Comparison of ENCODE assay signal across 12 cellular contexts in the genomic region with DNA sequence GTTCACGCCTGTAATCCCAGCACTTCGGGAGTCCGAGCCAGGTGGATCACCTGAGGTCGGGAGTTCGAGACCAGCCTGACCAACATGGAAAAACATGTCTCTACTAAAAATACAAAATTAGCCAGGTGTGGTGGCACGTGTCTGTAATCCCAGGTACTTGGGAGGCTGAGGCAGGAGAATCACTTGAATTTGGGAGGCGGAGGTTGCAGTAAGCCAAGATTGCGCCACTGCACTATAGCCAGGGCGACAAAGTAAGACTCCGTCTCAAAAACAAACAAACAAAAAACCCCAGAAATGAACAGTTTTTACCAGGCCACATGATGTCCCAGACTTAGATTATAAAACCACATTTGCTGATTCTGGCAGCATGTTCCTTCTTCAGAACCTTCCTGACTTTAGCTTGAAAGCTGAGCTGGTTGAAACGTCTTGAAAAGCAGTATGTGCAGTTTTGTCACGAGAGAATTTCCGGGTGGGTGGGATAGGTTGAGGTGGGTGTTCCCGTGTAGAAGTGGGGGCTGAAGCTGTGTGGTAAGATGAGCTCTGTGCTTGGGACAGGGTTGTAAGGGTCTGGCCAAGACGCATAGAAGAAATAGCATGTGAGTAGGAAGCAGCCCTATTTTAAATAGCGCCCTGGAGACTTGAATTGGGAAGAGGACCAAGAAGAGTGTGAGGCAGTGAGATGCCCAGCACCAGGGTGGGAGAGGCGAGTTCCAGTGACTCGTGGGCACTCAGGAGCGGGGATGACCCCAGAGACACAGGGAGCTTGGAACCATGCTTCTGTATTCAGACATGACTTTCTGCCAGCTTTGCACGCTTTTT. TPM values are rescaled to one million over a fixed set of nuclear protein-coding genes. Genes with fewer than 3 reads are reported as not detected.
A peak's percentile ranks its signal among the peaks of the same experiment; 100 is the strongest.
DNase-seq lines count a peak whose midpoint lies in the region; ATAC-seq and TF ChIP-seq lines count a peak whose summit lies in the region.
"Had no signal": no experiment of that assay in that cellular context is flagged by ENCODE, and none has a peak within 500 bp of the region (broad histone marks: within the 10 kb centered on the region; RNA-seq: fewer than 3 reads in every experiment).

No MANE protein-coding gene starts in this region.

- no peaks in the 10 kb centered on the region for H4K20me1 ChIP-seq in fibroblast of lung (ENCODE audit: control insufficient read depth, extremely low read depth, insufficient read depth, low read length)

- ATAC-seq in upper lobe of left lung (ENCODE audit: low FRiP score in 2 of 2) (peak in 1 of 2 donors; percentile 66), HG02678 (IDR thresholded peaks at IDR 0.05; ENCODE audit: unreplicated experiment) (no peak), HG02571 (IDR thresholded peaks at IDR 0.05; ENCODE audit: unreplicated experiment) (no peak)
- ATAC-seq: A549 had no signal

- peaks cover 64% of the 10 kb centered on the region for H3K4me1 Mint-ChIP-seq in activated naive CD4-positive, alpha-beta T cell treated with anti-CD3 and anti-CD28 coated beads, Interleukin-2, amount 50 U/mL, for 24 hours

- peaks cover 60% of the 10 kb centered on the region for H3K79me2 ChIP-seq in fibroblast of lung (ENCODE audit: control insufficient read depth, insufficient read depth, low read length)

- H3K27ac Mint-ChIP-seq in activated naive CD4-positive, alpha-beta T cell treated with anti-CD3 and anti-CD28 coated beads, Interleukin-2, amount 50 U/mL, for 24 hours: peak overlapping the region; percentile 53

- H3K27ac ChIP-seq in fibroblast of lung (ENCODE audit: insufficient read depth, low read length): no peak overlapping the region
- peak overlapping the region; percentile 28 to 34 for H3K27ac ChIP-seq in mucosa of rectum (ENCODE audit: low read depth in 2 of 2, low read length in 2 of 2)
- H3K27ac ChIP-seq in upper lobe of left lung: peak overlapping the region; percentile 30 to 73 (median 68)
- H3K27ac ChIP-seq: A549 had no signal

- TF ChIP-seq EP300 in upper lobe of left lung (IDR thresholded peaks at IDR 0.05): no peak

- H3K9ac ChIP-seq in fibroblast of lung (ENCODE audit: insufficient read depth, low read length): no peak overlapping the region
- no peak overlapping the region for H3K9ac ChIP-seq in mucosa of rectum (ENCODE audit: low read depth in 1 of 2, low read length in 2 of 2)

- no peak overlapping the region for H2AFZ ChIP-seq in fibroblast of lung (ENCODE audit: low read length)

- H3K27me3 Mint-ChIP-seq in activated naive CD4-positive, alpha-beta T cell treated with anti-CD3 and anti-CD28 coated beads, Interleukin-2, amount 50 U/mL, for 24 hours: no peaks in the 10 kb centered on the region

- H3K4me2 ChIP-seq in fibroblast of lung (ENCODE audit: extremely low read depth, insufficient read depth, low read length): no peak overlapping the region
- H3K4me2 ChIP-seq: A549 had no signal

- no peak for TF ChIP-seq POLR2A in upper lobe of left lung (IDR thresholded peaks at IDR 0.05)

- H3K4me3 ChIP-seq in fibroblast of lung (replicated peaks in 1 of 4; ENCODE audit: control extremely low read depth in 1 of 4, insufficient read depth in 1 of 4, low read depth in 3 of 4, low read length in 4 of 4): no peak overlapping the region
- no peak overlapping the region for H3K4me3 ChIP-seq in mucosa of rectum (ENCODE audit: low read length in 2 of 2)
- H3K4me3 ChIP-seq in upper lobe of left lung: no peak overlapping the region
- H3K4me3 ChIP-seq: A549 had no signal

- H3K4me3 Mint-ChIP-seq in activated naive CD4-positive, alpha-beta T cell treated with anti-CD3 and anti-CD28 coated beads, Interleukin-2, amount 50 U/mL, for 24 hours: no peak overlapping the region

- no peak for TF ChIP-seq CTCF in fibroblast of lung (conservative IDR thresholded peaks at IDR 0.05 in 1 of 2, IDR thresholded peaks at IDR 0.05 in 1 of 2; ENCODE audit: low read depth in 1 of 2, low read length in 2 of 2)
- no peak for TF ChIP-seq CTCF in upper lobe of left lung (IDR thresholded peaks at IDR 0.05)

- H3K36me3 ChIP-seq in fibroblast of lung (ENCODE audit: control insufficient read depth, insufficient read depth, low read length): no peaks in the 10 kb centered on the region
- H3K36me3 ChIP-seq in mucosa of rectum (ENCODE audit: control insufficient read depth in 2 of 2, insufficient read depth in 2 of 2, low read length in 2 of 2): peaks cover 0 to 2% of the 10 kb centered on the region in 2 donors
- H3K36me3 ChIP-seq in upper lobe of left lung: no peaks in the 10 kb centered on the region

- H3K9me3 ChIP-seq in fibroblast of lung (ENCODE audit: control insufficient read depth, insufficient read depth, low read depth, low read length) (no peaks in the 10 kb centered on the region), mucosa of rectum (ENCODE audit: control insufficient read depth in 2 of 2, low read length in 2 of 2) (no peaks in the 10 kb centered on the region), upper lobe of left lung (no peaks in the 10 kb centered on the region)
- H3K9me3 ChIP-seq: A549 had no signal

- WGBS in upper lobe of left lung, 2 donors: 34 to 42% methylated on average over 20 of the region's 20 CpGs

- no peaks in the 10 kb centered on the region for H3K9me3 Mint-ChIP-seq in activated naive CD4-positive, alpha-beta T cell treated with anti-CD3 and anti-CD28 coated beads, Interleukin-2, amount 50 U/mL, for 24 hours

- no peak for DNase-seq in activated naive CD4-positive, alpha-beta T cell (lab: John Stamatoyannopoulos, UW)
- DNase-seq in fibroblast of lung (ENCODE audit: low read depth in 2 of 2): peak; percentile 32 to 45
- DNase-seq in upper lobe of left lung: no peak
- no peak for DNase-seq in SKM-1 (lab: John Stamatoyannopoulos, UW; ENCODE audit: unreplicated experiment)
- DNase-seq: activated gamma-delta T cell treated with Interleukin-2 at 50 U/mL for 16 hours; NCI-H1930; stimulated activated CD4-positive, alpha-beta T cell treated with anti-CD3 and anti-CD28 coated beads, Interleukin-15, amount 100 ng/mL, for 24 hours had no signal

- H3K4me1 ChIP-seq in fibroblast of lung (ENCODE audit: control insufficient read depth, extremely low read depth, insufficient read depth, low read length) (no peaks in the 10 kb centered on the region), mucosa of rectum (ENCODE audit: control insufficient read depth in 2 of 2, insufficient read depth in 2 of 2, low read length in 2 of 2) (peaks cover 20 to 29% of the 10 kb centered on the region in 2 donors), upper lobe of left lung (peaks cover 66 to 91% (median 77%) of the 10 kb centered on the region in 4 donors)

- H3K36me3 Mint-ChIP-seq in activated naive CD4-positive, alpha-beta T cell treated with anti-CD3 and anti-CD28 coated beads, Interleukin-2, amount 50 U/mL, for 24 hours: peaks cover 1% of the 10 kb centered on the region

- H3K27me3 ChIP-seq in fibroblast of lung (ENCODE audit: control insufficient read depth, insufficient read depth, low read length) (no peaks in the 10 kb centered on the region), mucosa of rectum (ENCODE audit: control insufficient read depth in 2 of 2, insufficient read depth in 2 of 2, low read length in 2 of 2) (no peaks in the 10 kb centered on the region), upper lobe of left lung (no peaks in the 10 kb centered on the region)

RNA-seq across cellular contexts. Expression of a gene that starts 7.5 kb away (rescaled TPM):
- total RNA-seq in fibroblast of lung (19.8 and 21.6 TPM in 2 replicates), upper lobe of left lung (100 to 1,000 TPM in 3 of 6 donors, 10 to 100 TPM in 3; 55.7 to 273 (median 103) TPM)
- 46.1 and 65.6 TPM in 2 replicates for polyA plus RNA-seq in fibroblast of lung
- polyA plus RNA-seq in fibroblast of lung (2012): 43.7 and 46.4 TPM in 2 replicates
- 90.0 and 93.8 TPM in 2 replicates for polyA minus RNA-seq in fibroblast of lung (ENCODE audit: low replicate concordance)

RNA-seq across cellular contexts. Expression of a gene that starts 22.6 kb away (rescaled TPM):
- total RNA-seq in fibroblast of lung (49.6 and 54.3 TPM in 2 replicates), upper lobe of left lung (100 to 1,000 TPM in 1 of 6 donors, 10 to 100 TPM in 5; 34.6 to 144 (median 59.1) TPM)
- 59.9 and 68.4 TPM in 2 replicates for polyA plus RNA-seq in fibroblast of lung
- polyA plus RNA-seq in fibroblast of lung (2012): 103 and 112 TPM in 2 replicates
- 68.5 and 95.8 TPM in 2 replicates for polyA minus RNA-seq in fibroblast of lung (ENCODE audit: low replicate concordance)

Comparison
In these comparisons a context has a peak if more than half of its experiments do, and no peak if none do; other contexts are left out.
1. DNase-seq: peak in fibroblast of lung (2 of 2); none in activated naive CD4-positive, alpha-beta T cell (0 of 4), upper lobe of left lung (0 of 2) and SKM-1 (single experiment).